Comparison of ENCODE assay signal across 8 cellular contexts in the genomic region with DNA sequence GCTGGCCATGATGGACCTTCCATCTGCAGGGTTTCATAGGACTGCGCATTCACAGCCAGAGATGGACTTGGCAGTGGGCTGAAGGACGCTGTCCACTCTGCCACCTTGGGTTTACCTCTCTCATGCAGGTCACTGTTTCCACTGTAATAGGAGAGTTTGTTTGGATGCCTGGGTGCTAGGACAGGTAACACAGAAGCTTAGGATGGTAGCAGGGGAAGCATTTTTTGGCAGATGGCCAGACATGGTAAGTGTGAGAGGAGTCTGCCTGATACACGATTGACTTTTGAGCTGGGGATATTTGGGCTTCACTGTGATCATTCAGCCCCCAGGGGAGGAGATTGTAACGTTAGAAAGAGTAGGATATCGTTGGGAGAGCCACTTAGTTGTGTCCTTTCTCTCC. TPM values are rescaled to one million over a fixed set of nuclear protein-coding genes. Genes with fewer than 3 reads are reported as not detected.
DNase-seq lines count a peak whose midpoint lies in the region; ATAC-seq and TF ChIP-seq lines count a peak whose summit lies in the region.

No MANE protein-coding gene starts in this region.

- no peaks in the 10 kb centered on the region for H3K4me1 ChIP-seq in mesendoderm (ENCODE audit: control insufficient read depth, low read depth, low read length)

- no peaks in the 10 kb centered on the region for H3K9me3 Mint-ChIP-seq in CD14-positive monocyte
- H3K9me3 Mint-ChIP-seq in activated CD8-positive, alpha-beta T cell treated with anti-CD3 and anti-CD28 coated beads, Interleukin-2, amount 10 ng/mL, durations not matched to agents 7 days and 5 days (ENCODE audit: insufficient read depth), result no peaks in the 10 kb centered on the region
- no peaks in the 10 kb centered on the region for H3K9me3 Mint-ChIP-seq in memory B cell

- H3K27me3 Mint-ChIP-seq in CD14-positive monocyte (ENCODE audit: low read depth in 3 of 3) (peaks cover 0 to 4% (median 2%) of the 10 kb centered on the region in 3 donors), memory B cell (no peaks in the 10 kb centered on the region)
- H3K27me3 Mint-ChIP-seq in activated CD8-positive, alpha-beta T cell treated with anti-CD3 and anti-CD28 coated beads, Interleukin-2, amount 10 ng/mL, durations not matched to agents 7 days and 5 days (ENCODE audit: low read depth), result no peaks in the 10 kb centered on the region

- POLR2A ChIA-PET in activated CD8-positive, alpha-beta T cell treated with anti-CD3 and anti-CD28 coated beads, Interleukin-2, amount 10 ng/mL, durations not matched to agents 7 days and 5 days (lab: Charles Lee), result interaction anchor here (1.0 to 3.3 kb wide), 4 partner anchors 10 to 179 kb away, joined by 3 to 26 read pairs (median 6); a partner anchor contains a TSS

- H2BK5ac ChIP-seq in mesendoderm (ENCODE audit: low read length), result no peak overlapping the region

- no peak overlapping the region for H3K27ac ChIP-seq in mesendoderm (ENCODE audit: low read depth, low read length)

- H2BK120ac ChIP-seq in mesendoderm (ENCODE audit: low read depth, low read length), result no peak overlapping the region

- no peak overlapping the region for H2AK5ac ChIP-seq in mesendoderm (ENCODE audit: low read length)

- no peak overlapping the region for H3K23ac ChIP-seq in mesendoderm (ENCODE audit: low read length)

- H3K4me3 ChIP-seq in mesendoderm (ENCODE audit: low read length), result no peak overlapping the region

- no peak for TF ChIP-seq CTCF in CD14-positive monocyte (IDR thresholded peaks at IDR 0.05)

- H4K8ac ChIP-seq in mesendoderm (ENCODE audit: low read depth, low read length), result no peak overlapping the region

- DNase-seq in CD14-positive monocyte (ENCODE audit: low spot score), result peak; percentile 5
- DNase-seq in activated CD8-positive, alpha-beta T cell treated with anti-CD3 and anti-CD28 coated beads, Interleukin-2, amount 10 ng/mL, durations not matched to agents 7 days and 5 days, result no peak
- DNase-seq in memory B cell (ENCODE audit: low spot score in 2 of 2), result no peak
- no peak for DNase-seq in GM19240 (ENCODE audit: insufficient read length, low spot score)
- DNase-seq in HCEC 1CT, result no peak
- no peak for DNase-seq in mesendoderm

- no peaks in the 10 kb centered on the region for H3K79me1 ChIP-seq in mesendoderm (ENCODE audit: low read length)

- H3K36me3 Mint-ChIP-seq in CD14-positive monocyte (peaks cover 24 to 40% of the 10 kb centered on the region in 2 donors), memory B cell (peaks cover 24% of the 10 kb centered on the region)
- peaks cover 5% of the 10 kb centered on the region for H3K36me3 Mint-ChIP-seq in activated CD8-positive, alpha-beta T cell treated with anti-CD3 and anti-CD28 coated beads, Interleukin-2, amount 10 ng/mL, durations not matched to agents 7 days and 5 days (ENCODE audit: low read depth)

- WGBS in mesendoderm (ENCODE audit: extremely low coverage, insufficient coverage, low lambda C conversion rate), result no CpG with 5 or more reads among the region's 5 CpGs

- ATAC-seq in GM21526 (IDR thresholded peaks at IDR 0.05; ENCODE audit: low FRiP score, unreplicated experiment) (peak; percentile 8), memory B cell (ENCODE audit: low read depth) (peak; percentile 19), GM18873 (IDR thresholded peaks at IDR 0.05; ENCODE audit: low FRiP score, unreplicated experiment) (no peak)
- peak; percentile 31 for ATAC-seq in activated CD8-positive, alpha-beta T cell treated with anti-CD3 and anti-CD28 coated beads, Interleukin-2, amount 10 ng/mL, durations not matched to agents 7 days and 5 days

- H3K56ac ChIP-seq in mesendoderm (ENCODE audit: low read length), result no peak overlapping the region

- H3K4me1 Mint-ChIP-seq in CD14-positive monocyte (peaks cover 47% of the 10 kb centered on the region), memory B cell (peaks cover 45% of the 10 kb centered on the region)
- H3K4me1 Mint-ChIP-seq in activated CD8-positive, alpha-beta T cell treated with anti-CD3 and anti-CD28 coated beads, Interleukin-2, amount 10 ng/mL, durations not matched to agents 7 days and 5 days (ENCODE audit: low read depth), result peaks cover 46% of the 10 kb centered on the region

- H3K18ac ChIP-seq in mesendoderm (ENCODE audit: low read length), result no peak overlapping the region

- H3K4me3 Mint-ChIP-seq in CD14-positive monocyte, result peak overlapping the region; percentile 58 to 81
- H3K4me3 Mint-ChIP-seq in activated CD8-positive, alpha-beta T cell treated with anti-CD3 and anti-CD28 coated beads, Interleukin-2, amount 10 ng/mL, durations not matched to agents 7 days and 5 days, result peak overlapping the region; percentile 51
- peak overlapping the region; percentile 78 for H3K4me3 Mint-ChIP-seq in memory B cell

- H3K27ac Mint-ChIP-seq in CD14-positive monocyte (peak overlapping the region in 4 of 7 donors; percentile 2 to 83 (median 59)), memory B cell (peak overlapping the region; percentile 94)
- peak overlapping the region; percentile 86 for H3K27ac Mint-ChIP-seq in activated CD8-positive, alpha-beta T cell treated with anti-CD3 and anti-CD28 coated beads, Interleukin-2, amount 10 ng/mL, durations not matched to agents 7 days and 5 days

- H3K36me3 ChIP-seq in mesendoderm (ENCODE audit: control insufficient read depth, insufficient read depth, low read length), result peaks cover 5% of the 10 kb centered on the region

- H3K4me2 ChIP-seq in mesendoderm (ENCODE audit: low read length), result no peak overlapping the region

- H3K79me2 ChIP-seq in mesendoderm (ENCODE audit: control insufficient read depth, insufficient read depth, low read length), result no peaks in the 10 kb centered on the region

- no peak overlapping the region for H2BK15ac ChIP-seq in mesendoderm (replicated peaks; ENCODE audit: low read depth)

- no peak overlapping the region for H3K4ac ChIP-seq in mesendoderm (ENCODE audit: low read depth, low read length)

- intact Hi-C loops in CD14-positive monocyte (cut with micrococcal nuclease), result no loop called here

- CTCF ChIA-PET in activated CD8-positive, alpha-beta T cell treated with anti-CD3 and anti-CD28 coated beads, Interleukin-2, amount 10 ng/mL, durations not matched to agents 7 days and 5 days (lab: Charles Lee), result interaction anchor here (0.8 to 2.4 kb wide), 8 partner anchors 7 to 274 kb away, joined by 3 to 16 read pairs (median 4); a partner anchor contains a TSS

- no peak overlapping the region for H4K5ac ChIP-seq in mesendoderm (ENCODE audit: low read length)

- no peaks in the 10 kb centered on the region for H3K27me3 ChIP-seq in mesendoderm (ENCODE audit: insufficient read depth, low read length, poor library complexity)

- no peak overlapping the region for H3K9ac ChIP-seq in mesendoderm (ENCODE audit: low read length)

RNA-seq across cellular contexts. Expression of a gene that starts 11.8 kb away (rescaled TPM):
- 10 to 100 TPM; 11.4 to 11.8 TPM for polyA plus RNA-seq in CD14-positive monocyte
- 1 to 10 TPM; 3.0 to 3.6 TPM for total RNA-seq in activated CD8-positive, alpha-beta T cell treated with anti-CD3 and anti-CD28 coated beads, Interleukin-2, amount 10 ng/mL, durations not matched to agents 7 days and 5 days
- 12.9 TPM for polyA plus RNA-seq in mesendoderm (2013, experiment 1 of 2)
- 13.6 TPM for polyA plus RNA-seq in mesendoderm (2013, experiment 2 of 2)

RNA-seq across cellular contexts. Expression of a gene that starts 57.9 kb away (rescaled TPM):
- 10 to 100 TPM; 33.1 to 38.2 TPM for polyA plus RNA-seq in CD14-positive monocyte
- 10 to 100 TPM; 12.1 to 16.4 TPM for total RNA-seq in activated CD8-positive, alpha-beta T cell treated with anti-CD3 and anti-CD28 coated beads, Interleukin-2, amount 10 ng/mL, durations not matched to agents 7 days and 5 days
- 13.0 TPM for polyA plus RNA-seq in mesendoderm (2013, experiment 1 of 2)
- 13.2 TPM for polyA plus RNA-seq in mesendoderm (2013, experiment 2 of 2)
